1 cellular context compared by ENCODE assay signal in genomic region chr14:22733829-22734228, GRCh38.
TF ChIP-seq lines count a peak whose summit lies in the region.

No MANE protein-coding gene starts in this region.

TF ChIP-seq in K562, 482 proteins besides CTCF, POLR2A, EP300 and RAD21:
- TF ChIP-seq RCOR1 (IDR thresholded peaks at IDR 0.05; ENCODE audit: borderline replicate concordance in 1 of 2, low read depth in 2 of 2, low read length in 2 of 2) (no peak), TOE1 (IDR thresholded peaks at IDR 0.05; ENCODE audit: borderline replicate concordance) (no peak), TOE1 (CRISPR knock-in tag; IDR thresholded peaks at IDR 0.05; ENCODE audit: borderline replicate concordance, low read depth) (no peak), TBL1XR1 (IDR thresholded peaks at IDR 0.05; ENCODE audit: low read length in 2 of 2) (no peak), HNRNPK (IDR thresholded peaks at IDR 0.05; ENCODE audit: low read depth, low read length, poor library complexity, severe bottlenecking) (no peak), HDAC3 (IDR thresholded peaks at IDR 0.05; ENCODE audit: borderline replicate concordance, partially characterized antibody) (no peak), KDM2B (CRISPR knock-in tag; IDR thresholded peaks at IDR 0.05) (no peak), ZNF12 (CRISPR knock-in tag; IDR thresholded peaks at IDR 0.05) (no peak)
- TF ChIP-seq, protein P1, sequence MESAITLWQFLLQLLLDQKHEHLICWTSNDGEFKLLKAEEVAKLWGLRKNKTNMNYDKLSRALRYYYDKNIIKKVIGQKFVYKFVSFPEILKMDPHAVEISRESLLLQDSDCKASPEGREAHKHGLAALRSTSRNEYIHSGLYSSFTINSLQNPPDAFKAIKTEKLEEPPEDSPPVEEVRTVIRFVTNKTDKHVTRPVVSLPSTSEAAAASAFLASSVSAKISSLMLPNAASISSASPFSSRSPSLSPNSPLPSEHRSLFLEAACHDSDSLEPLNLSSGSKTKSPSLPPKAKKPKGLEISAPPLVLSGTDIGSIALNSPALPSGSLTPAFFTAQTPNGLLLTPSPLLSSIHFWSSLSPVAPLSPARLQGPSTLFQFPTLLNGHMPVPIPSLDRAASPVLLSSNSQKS (CRISPR knock-in tag; IDR thresholded peaks at IDR 0.05): no peak
